Comparison of ENCODE assay signal across 7 cellular contexts in the genomic region with DNA sequence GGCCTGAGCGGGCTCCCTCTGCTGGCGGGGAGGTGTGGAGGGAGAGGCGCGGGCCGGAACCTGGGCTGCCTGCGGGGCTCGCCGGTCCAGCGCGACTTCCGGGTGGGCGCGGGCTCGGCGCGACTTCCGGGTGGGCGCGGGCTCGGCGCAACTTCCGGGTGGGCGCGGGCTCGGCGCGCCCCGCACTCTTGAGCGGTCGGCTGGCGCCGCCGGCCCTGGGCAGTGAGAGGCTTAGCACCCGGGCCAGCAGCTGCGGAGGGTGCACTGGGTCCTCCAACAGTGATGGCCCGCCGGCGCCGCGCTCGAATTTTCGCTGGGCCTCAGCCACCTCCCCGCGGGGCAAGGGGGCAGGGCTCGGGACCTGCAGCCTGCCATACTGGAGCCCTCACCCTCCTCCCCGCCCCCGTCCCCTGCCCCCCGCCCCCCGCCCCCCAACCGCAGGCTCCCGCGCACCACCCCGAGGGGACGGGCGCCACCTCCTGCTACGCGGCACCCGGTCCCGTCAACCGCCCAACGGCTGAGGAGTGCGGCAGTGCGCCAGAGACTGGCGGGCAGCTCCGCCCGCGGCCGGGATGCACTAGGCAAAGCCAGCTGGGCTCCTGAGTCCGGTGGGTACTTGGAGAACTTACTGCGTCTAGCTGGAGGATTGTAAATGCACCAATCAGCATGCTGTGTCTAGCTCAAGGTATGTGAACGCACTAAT.
DNase-seq lines count a peak whose midpoint lies in the region; TF ChIP-seq lines count a peak whose summit lies in the region.
"Not testable (repeated sequence)": the region's sequence is repeated elsewhere in the genome, so short reads cannot be mapped to it uniquely, and the experiment has no call there.

No MANE protein-coding gene starts in this region.

- TF ChIP-seq CTCF in astrocyte of the spinal cord (IDR thresholded peaks at IDR 0.05; ENCODE audit: low read depth, low read length): not testable (repeated sequence)

- in situ Hi-C loops in GM18951 (cut with MboI; ENCODE audit: low sequenced_read_pairs, unreplicated experiment); astrocyte of the spinal cord (cut with HindIII; ENCODE audit: low sequenced_read_pairs): not testable (repeated sequence)

- H3K27ac ChIP-seq in KOPT-K1 (ENCODE audit: low read depth, low read length, poor library complexity, severe bottlenecking): peak overlapping the region; percentile 51

- peak; percentile 44 for TF ChIP-seq POLR2A in GM18951 (IDR thresholded peaks at IDR 0.05; ENCODE audit: extremely low read depth, insufficient read depth, insufficient read length)

- H3K9me3 ChIP-seq in KOPT-K1 (ENCODE audit: insufficient read depth, low read length, poor library complexity, severe bottlenecking): not testable (repeated sequence)

- DNase-seq in activated CD4-positive, alpha-beta T cell treated with anti-CD3 and anti-CD28 coated beads, Interleukin-2, amount 50 U/mL, for 1 hour: peak; percentile 18
- peak; percentile 46 for DNase-seq in astrocyte of the spinal cord (ENCODE audit: low read depth, low spot score)
- DNase-seq in glomerular endothelial cell (ENCODE audit: extremely low read depth, low read depth, low spot score): peak; percentile 37
- DNase-seq in mucosa of gallbladder (ENCODE audit: low spot score): peak; percentile 63
- peak; percentile 44 to 59 for DNase-seq in stimulated activated CD4-positive, alpha-beta T cell treated with anti-CD3 and anti-CD28 coated beads, Interleukin-1b, Interleukin-23, amount 100 ng/mL, for 4 hours (ENCODE audit: low read depth in 2 of 2)

- H3K4me3 ChIP-seq in astrocyte of the spinal cord (ENCODE audit: low read depth, low read length): peak overlapping the region; percentile 32

- not testable (repeated sequence) for H3K36me3 ChIP-seq in KOPT-K1 (ENCODE audit: insufficient read depth, low read length)

Comparison
In these comparisons a context has a peak if more than half of its experiments do, and no peak if none do; other contexts are left out.
1. Peak in every context shown above with its lines: DNase-seq, H3K4me3 ChIP-seq and H3K27ac ChIP-seq.